ENCODE assay signal across 19 cellular contexts in genomic region chr20:2219481-2220006, GRCh38.
DNase-seq lines count a peak whose midpoint lies in the region; ATAC-seq, FAIRE-seq and TF ChIP-seq lines count a peak whose summit lies in the region.
"Had no signal": no experiment of that assay in that cellular context is flagged by ENCODE, and none has a peak within 500 bp of the region (broad histone marks: within the 10 kb centered on the region; RNA-seq: fewer than 3 reads in every experiment).

No MANE protein-coding gene starts in this region.

- in situ Hi-C loops in GM12878 (cut with MboI) (no loop called here), KBM-7 (cut with MboI; ENCODE audit: low pct_unique_long_range_greater_than_20kb, low sequenced_read_pairs) (no loop called here)

- no peaks in the 10 kb centered on the region for H3K79me2 ChIP-seq in GM12878 (ENCODE audit: control insufficient read depth, insufficient read depth, low read length)

- no peak overlapping the region for H3K9ac ChIP-seq in GM12878 (ENCODE audit: control insufficient read depth, insufficient read depth, low read length)

- no peak overlapping the region for H3K4me2 ChIP-seq in GM12878 (ENCODE audit: control insufficient read depth, insufficient read depth)
- H3K4me2 ChIP-seq: A549 had no signal

- H3K36me3 ChIP-seq in GM12878 (ENCODE audit: control insufficient read depth in 2 of 2, insufficient read depth in 2 of 2, low read length in 1 of 2), result no peaks in the 10 kb centered on the region
- H3K36me3 ChIP-seq: BE2C had no signal

- no peak for FAIRE-seq in GM12878 (lab: Jason Lieb, UNC)
- FAIRE-seq: GM12891, HTR-8/SVneo had no signal

- no peak for ATAC-seq in GM12878
- ATAC-seq in left lobe of liver, result no peak
- no peak for ATAC-seq in GM18909 (IDR thresholded peaks at IDR 0.05; ENCODE audit: poor library complexity, unreplicated experiment)
- ATAC-seq: A549 had no signal

- H3K4me3 ChIP-seq in NB4 (ENCODE audit: low read depth, low read length) (no peak overlapping the region), GM12878 (no peak overlapping the region)
- H3K4me3 ChIP-seq: A549 had no signal

- peaks cover 7 to 21% (median 14%) of the 10 kb centered on the region in 7 donors for H3K9me3 Mint-ChIP-seq in CD14-positive monocyte

- POLR2A ChIA-PET in GM12878 (lab: Charles Lee), result no interaction called here

- TF ChIP-seq CTCF in CD14-positive monocyte (IDR thresholded peaks at IDR 0.05), result no peak
- no peak for TF ChIP-seq CTCF in NB4 (IDR thresholded peaks at IDR 0.05; ENCODE audit: low read depth, low read length)
- no peak for TF ChIP-seq CTCF in GM12878 (IDR thresholded peaks at IDR 0.05 in 2 of 3, conservative IDR thresholded peaks at IDR 0.05 in 1 of 3; ENCODE audit: control insufficient read depth in 2 of 3, extremely low read depth in 1 of 3, insufficient read depth in 1 of 3, low read depth in 3 of 3, low read length in 3 of 3)

- H3K27ac Mint-ChIP-seq in CD14-positive monocyte, result peak overlapping the region in 6 of 7 donors; percentile 53 to 98 (median 97)
- H3K27ac Mint-ChIP-seq: CD8-positive, alpha-beta memory T cell; H9; HFFc6 had no signal

- intact Hi-C loops in CD14-positive monocyte (cut with micrococcal nuclease) (loop anchor here in 1 of 2 donors (2.0 kb wide), 1 partner anchor 81 kb away; no protein-coding TSS in a partner anchor), GM12878 (cut with micrococcal nuclease; ENCODE audit: unreplicated experiment) (no loop called here)

- SMC1A ChIA-PET in GM12878 (lab: Charles Lee; ENCODE audit: uncharacterized antibody, unreplicated experiment), result no interaction called here

- H3K27me3 ChIP-seq in GM12878 (replicated peaks in 1 of 2; ENCODE audit: control insufficient read depth in 2 of 2, insufficient read depth in 2 of 2, low read length in 1 of 2), result no peaks in the 10 kb centered on the region
- H3K27me3 ChIP-seq: BE2C had no signal

- DNase-seq in CD14-positive monocyte (ENCODE audit: low spot score) (no peak), CD1c-positive myeloid dendritic cell (ENCODE audit: extremely low spot score) (peak; percentile 13), NB4 (ENCODE audit: low read depth) (peak; percentile 44), GM12878 (ENCODE audit: low read depth, low spot score) (no peak), NCI-H1048 (lab: John Stamatoyannopoulos, UW) (no peak), KBM-7 (no peak), left lobe of liver (ENCODE audit: low spot score) (no peak)
- DNase-seq: BE2C; Caco-2; CD8-positive, alpha-beta memory T cell; DMS79; GOT3; H9; HFFc6 had no signal

- H3K4me3 Mint-ChIP-seq in CD14-positive monocyte, result no peak overlapping the region
- H3K4me3 Mint-ChIP-seq: CD8-positive, alpha-beta memory T cell; H9; HFFc6 had no signal

- H3K27me3 Mint-ChIP-seq in CD14-positive monocyte (ENCODE audit: low read depth in 3 of 3), result peaks cover 0 to 5% (median 4%) of the 10 kb centered on the region in 3 donors

- H3K4me1 Mint-ChIP-seq in CD14-positive monocyte, result peaks cover 43% of the 10 kb centered on the region

- no peak for TF ChIP-seq POLR2A in NB4 (IDR thresholded peaks at IDR 0.05; ENCODE audit: extremely low read depth, insufficient read length)
- no peak for TF ChIP-seq POLR2A in GM12878 (IDR thresholded peaks at IDR 0.05; ENCODE audit: low read depth, low read length)

- TF ChIP-seq RAD21 in GM12878 (IDR thresholded peaks at IDR 0.05; ENCODE audit: insufficient read depth, low read depth, low read length), result no peak

- H4K20me1 ChIP-seq in GM12878 (ENCODE audit: control insufficient read depth, insufficient read depth), result no peaks in the 10 kb centered on the region

- no TSS peak for BruUV-seq in GM12878 (replicated peaks; lab: Mats Ljungman, UMichigan)

- H3K36me3 Mint-ChIP-seq in CD14-positive monocyte, result peaks cover 12% of the 10 kb centered on the region in 2 donors

- 25% methylated on average over 2 of the region's 2 CpGs for WGBS in GM12878 (ENCODE audit: insufficient coverage, insufficient replicate concordance, low lambda C conversion rate, missing lambda C conversion rate)

- RAD21 ChIA-PET in GM12878 (lab: Charles Lee; ENCODE audit: unreplicated experiment), result no interaction called here

- H3K9me3 ChIP-seq in GM12878 (replicated peaks; ENCODE audit: control insufficient read depth, insufficient read depth, low read length), result peaks cover 2% of the 10 kb centered on the region
- H3K9me3 ChIP-seq: BE2C had no signal

- CTCF ChIA-PET in GM12878 (lab: Yijun Ruan, JAX), result interaction anchor here (2.2 kb wide), 1 partner anchor 12 kb away, joined by 10 read pairs; no protein-coding TSS in a partner anchor

- H3K27ac ChIP-seq in GM12878 (ENCODE audit: control insufficient read depth, insufficient read depth), result no peak overlapping the region
- H3K27ac ChIP-seq: A549, C4-2B had no signal

- no peak overlapping the region for H2AFZ ChIP-seq in GM12878 (ENCODE audit: control insufficient read depth, low read depth, low read length)

- TF ChIP-seq EP300 in GM12878 (IDR thresholded peaks at IDR 0.05; ENCODE audit: borderline replicate concordance in 1 of 2, control insufficient read depth in 1 of 2, low read depth in 2 of 2, low read length in 2 of 2), result no peak

- peaks cover 9% of the 10 kb centered on the region; the same call in 1 of the 2 replicates for H3K4me1 ChIP-seq in GM12878 (ENCODE audit: control insufficient read depth, insufficient read depth, low read length)
- H3K4me1 ChIP-seq: A549, BE2C, Caco-2 had no signal

TF ChIP-seq in GM12878, 131 proteins besides CTCF, POLR2A, EP300 and RAD21:
- peak; percentile 82; the same call in 1 of the 2 replicates for TF ChIP-seq CBX5 (IDR thresholded peaks at IDR 0.05; ENCODE audit: low read depth)
- TF ChIP-seq PML (IDR thresholded peaks at IDR 0.05; ENCODE audit: low read length), result no peak

Comparison
In these comparisons a context has a peak if more than half of its experiments do, and no peak if none do; other contexts are left out.
1. DNase-seq: peak in CD1c-positive myeloid dendritic cell (single experiment) and NB4 (single experiment); none in CD14-positive monocyte (single experiment), GM12878 (single experiment), NCI-H1048 (single experiment), KBM-7 (single experiment) and left lobe of liver (single experiment).